ENCODE assay signal across 8 cellular contexts in genomic region chr9:82104252-82104651, GRCh38.
"Had no signal": no experiment of that assay in that cellular context is flagged by ENCODE, and none has a peak within 500 bp of the region (broad histone marks: within the 10 kb centered on the region; RNA-seq: fewer than 3 reads in every experiment).

No MANE protein-coding gene starts in this region.

- DNase-seq: GM23248, GOT3, H7, HFFc6, IMR-90 had no signal

- H3K27ac ChIP-seq: GM23248 had no signal

- FAIRE-seq: HTR-8/SVneo had no signal

- ATAC-seq: HCT116 had no signal

- H3K9me3 ChIP-seq: HAP-1 had no signal

- H3K4me3 ChIP-seq: GM23248, HAP-1 had no signal

- H3K36me3 ChIP-seq: HAP-1 had no signal

- H3K4me1 ChIP-seq: HAP-1 had no signal
